In genomic region chr6:13397359-13398080, GRCh38 we compare ENCODE assay signal across 1 cellular context.
TF ChIP-seq lines count a peak whose summit lies in the region.

No MANE protein-coding gene starts in this region.

TF ChIP-seq in K562, 482 proteins besides CTCF, POLR2A, EP300 and RAD21 (continued from another document):
- TF ChIP-seq, protein P1, sequence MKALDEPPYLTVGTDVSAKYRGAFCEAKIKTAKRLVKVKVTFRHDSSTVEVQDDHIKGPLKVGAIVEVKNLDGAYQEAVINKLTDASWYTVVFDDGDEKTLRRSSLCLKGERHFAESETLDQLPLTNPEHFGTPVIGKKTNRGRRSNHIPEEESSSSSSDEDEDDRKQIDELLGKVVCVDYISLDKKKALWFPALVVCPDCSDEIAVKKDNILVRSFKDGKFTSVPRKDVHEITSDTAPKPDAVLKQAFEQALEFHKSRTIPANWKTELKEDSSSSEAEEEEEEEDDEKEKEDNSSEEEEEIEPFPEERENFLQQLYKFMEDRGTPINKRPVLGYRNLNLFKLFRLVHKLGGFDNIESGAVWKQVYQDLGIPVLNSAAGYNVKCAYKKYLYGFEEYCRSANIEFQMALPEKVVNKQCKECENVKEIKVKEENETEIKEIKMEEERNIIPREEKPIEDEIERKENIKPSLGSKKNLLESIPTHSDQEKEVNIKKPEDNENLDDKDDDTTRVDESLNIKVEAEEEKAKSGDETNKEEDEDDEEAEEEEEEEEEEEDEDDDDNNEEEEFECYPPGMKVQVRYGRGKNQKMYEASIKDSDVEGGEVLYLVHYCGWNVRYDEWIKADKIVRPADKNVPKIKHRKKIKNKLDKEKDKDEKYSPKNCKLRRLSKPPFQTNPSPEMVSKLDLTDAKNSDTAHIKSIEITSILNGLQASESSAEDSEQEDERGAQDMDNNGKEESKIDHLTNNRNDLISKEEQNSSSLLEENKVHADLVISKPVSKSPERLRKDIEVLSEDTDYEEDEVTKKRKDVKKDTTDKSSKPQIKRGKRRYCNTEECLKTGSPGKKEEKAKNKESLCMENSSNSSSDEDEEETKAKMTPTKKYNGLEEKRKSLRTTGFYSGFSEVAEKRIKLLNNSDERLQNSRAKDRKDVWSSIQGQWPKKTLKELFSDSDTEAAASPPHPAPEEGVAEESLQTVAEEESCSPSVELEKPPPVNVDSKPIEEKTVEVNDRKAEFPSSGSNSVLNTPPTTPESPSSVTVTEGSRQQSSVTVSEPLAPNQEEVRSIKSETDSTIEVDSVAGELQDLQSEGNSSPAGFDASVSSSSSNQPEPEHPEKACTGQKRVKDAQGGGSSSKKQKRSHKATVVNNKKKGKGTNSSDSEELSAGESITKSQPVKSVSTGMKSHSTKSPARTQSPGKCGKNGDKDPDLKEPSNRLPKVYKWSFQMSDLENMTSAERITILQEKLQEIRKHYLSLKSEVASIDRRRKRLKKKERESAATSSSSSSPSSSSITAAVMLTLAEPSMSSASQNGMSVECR (CRISPR knock-in tag; IDR thresholded peaks at IDR 0.05), result no peak
- TF ChIP-seq, protein P2, sequence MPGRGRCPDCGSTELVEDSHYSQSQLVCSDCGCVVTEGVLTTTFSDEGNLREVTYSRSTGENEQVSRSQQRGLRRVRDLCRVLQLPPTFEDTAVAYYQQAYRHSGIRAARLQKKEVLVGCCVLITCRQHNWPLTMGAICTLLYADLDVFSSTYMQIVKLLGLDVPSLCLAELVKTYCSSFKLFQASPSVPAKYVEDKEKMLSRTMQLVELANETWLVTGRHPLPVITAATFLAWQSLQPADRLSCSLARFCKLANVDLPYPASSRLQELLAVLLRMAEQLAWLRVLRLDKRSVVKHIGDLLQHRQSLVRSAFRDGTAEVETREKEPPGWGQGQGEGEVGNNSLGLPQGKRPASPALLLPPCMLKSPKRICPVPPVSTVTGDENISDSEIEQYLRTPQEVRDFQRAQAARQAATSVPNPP (IDR thresholded peaks at IDR 0.05; ENCODE audit: borderline replicate concordance, insufficient read depth, insufficient read length), result no peak
- TF ChIP-seq ZNF695 (CRISPR knock-in tag; IDR thresholded peaks at IDR 0.05) (no peak), MEIS2 (IDR thresholded peaks at IDR 0.05; ENCODE audit: partially characterized antibody) (no peak), ZNF717 (CRISPR knock-in tag; IDR thresholded peaks at IDR 0.05) (no peak), RBM22 (IDR thresholded peaks at IDR 0.05; ENCODE audit: low read depth, low read length, poor library complexity, severe bottlenecking) (no peak), ZNF77 (CRISPR knock-in tag; IDR thresholded peaks at IDR 0.05) (no peak), ZNF24 (IDR thresholded peaks at IDR 0.05) (no peak)
- TF ChIP-seq, protein P3, sequence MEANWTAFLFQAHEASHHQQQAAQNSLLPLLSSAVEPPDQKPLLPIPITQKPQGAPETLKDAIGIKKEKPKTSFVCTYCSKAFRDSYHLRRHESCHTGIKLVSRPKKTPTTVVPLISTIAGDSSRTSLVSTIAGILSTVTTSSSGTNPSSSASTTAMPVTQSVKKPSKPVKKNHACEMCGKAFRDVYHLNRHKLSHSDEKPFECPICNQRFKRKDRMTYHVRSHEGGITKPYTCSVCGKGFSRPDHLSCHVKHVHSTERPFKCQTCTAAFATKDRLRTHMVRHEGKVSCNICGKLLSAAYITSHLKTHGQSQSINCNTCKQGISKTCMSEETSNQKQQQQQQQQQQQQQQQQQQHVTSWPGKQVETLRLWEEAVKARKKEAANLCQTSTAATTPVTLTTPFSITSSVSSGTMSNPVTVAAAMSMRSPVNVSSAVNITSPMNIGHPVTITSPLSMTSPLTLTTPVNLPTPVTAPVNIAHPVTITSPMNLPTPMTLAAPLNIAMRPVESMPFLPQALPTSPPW (CRISPR knock-in tag; IDR thresholded peaks at IDR 0.05), result 0 out of 2 replicates have a peak, but pooled peaks have one; percentile 17
- TF ChIP-seq, protein P4, sequence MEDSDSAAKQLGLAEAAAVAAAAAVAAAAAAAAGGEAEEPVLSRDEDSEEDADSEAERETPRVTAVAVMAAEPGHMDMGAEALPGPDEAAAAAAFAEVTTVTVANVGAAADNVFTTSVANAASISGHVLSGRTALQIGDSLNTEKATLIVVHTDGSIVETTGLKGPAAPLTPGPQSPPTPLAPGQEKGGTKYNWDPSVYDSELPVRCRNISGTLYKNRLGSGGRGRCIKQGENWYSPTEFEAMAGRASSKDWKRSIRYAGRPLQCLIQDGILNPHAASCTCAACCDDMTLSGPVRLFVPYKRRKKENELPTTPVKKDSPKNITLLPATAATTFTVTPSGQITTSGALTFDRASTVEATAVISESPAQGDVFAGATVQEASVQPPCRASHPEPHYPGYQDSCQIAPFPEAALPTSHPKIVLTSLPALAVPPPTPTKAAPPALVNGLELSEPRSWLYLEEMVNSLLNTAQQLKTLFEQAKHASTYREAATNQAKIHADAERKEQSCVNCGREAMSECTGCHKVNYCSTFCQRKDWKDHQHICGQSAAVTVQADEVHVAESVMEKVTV (CRISPR knock-in tag; IDR thresholded peaks at IDR 0.05), result 0 out of 2 replicates have a peak, but pooled peaks have one; percentile 8
